In genomic region chr7:24877790-24878311, GRCh38 we compare ENCODE assay signal across 8 cellular contexts.
DNase-seq lines count a peak whose midpoint lies in the region; ATAC-seq and TF ChIP-seq lines count a peak whose summit lies in the region.

No MANE protein-coding gene starts in this region.

- peaks cover 26% of the 10 kb centered on the region for H3K4me1 ChIP-seq in HUES64 (ENCODE audit: insufficient read depth, low read length)
- H3K4me1 ChIP-seq in gastroesophageal sphincter: peaks cover 0 to 2% (median under 1%) of the 10 kb centered on the region in 3 donors

- peak; percentile 49 to 57 for DNase-seq in cardiac fibroblast (ENCODE audit: low read depth in 2 of 2)
- DNase-seq in stimulated activated naive B cell treated with anti-CD40 and anti-IgM and Interleukin-4, amounts not matched to agents 10 μg/mL and 1 μg/mL and 100 μg/mL, for 72 hours: peak; percentile 33
- no peak for DNase-seq in progenitor cell of endocrine pancreas (ENCODE audit: low spot score, unreplicated experiment)
- no peak for DNase-seq in GM19240 (ENCODE audit: insufficient read length, low spot score)

- peaks cover 9 to 11% of the 10 kb centered on the region in 2 donors for H3K36me3 Mint-ChIP-seq in stimulated activated naive B cell treated with anti-CD40 and anti-IgM and Interleukin-4, amounts not matched to agents 10 μg/mL and 1 μg/mL and 100 μg/mL, for 72 hours
- H3K36me3 Mint-ChIP-seq in progenitor cell of endocrine pancreas (ENCODE audit: insufficient read depth): no peaks in the 10 kb centered on the region

- no peak overlapping the region for H3K9ac ChIP-seq in HUES64 (ENCODE audit: low read depth, low read length)

- ATAC-seq in GM18498 (IDR thresholded peaks at IDR 0.05; ENCODE audit: unreplicated experiment): peak; percentile 95
- ATAC-seq in GM21526 (IDR thresholded peaks at IDR 0.05; ENCODE audit: low FRiP score, unreplicated experiment): peak; percentile 93
- peak; percentile 92 to 96 for ATAC-seq in stimulated activated naive B cell treated with anti-CD40 and anti-IgM and Interleukin-4, amounts not matched to agents 10 μg/mL and 1 μg/mL and 100 μg/mL, for 72 hours (replicated peaks)
- ATAC-seq in gastroesophageal sphincter: no peak

- 16% methylated on average over 4 of the region's 4 CpGs for WGBS in HUES64
- WGBS in gastroesophageal sphincter (ENCODE audit: low coverage in 1 of 2), 2 donors: 9 to 36% methylated on average over 3 to 4 of the region's 4 CpGs

- H3K36me3 ChIP-seq in HUES64 (ENCODE audit: insufficient read depth, low read length) (no peaks in the 10 kb centered on the region), gastroesophageal sphincter (no peaks in the 10 kb centered on the region)

- TF ChIP-seq CTCF in cardiac fibroblast (IDR thresholded peaks at IDR 0.05; ENCODE audit: low read depth, low read length) (no peak), gastroesophageal sphincter (IDR thresholded peaks at IDR 0.05) (no peak), progenitor cell of endocrine pancreas (IDR thresholded peaks at IDR 0.05; ENCODE audit: unreplicated experiment) (no peak)

- H3K27me3 ChIP-seq in HUES64 (ENCODE audit: insufficient read depth, low read length): no peaks in the 10 kb centered on the region
- no peaks in the 10 kb centered on the region for H3K27me3 ChIP-seq in gastroesophageal sphincter

- H3K4me3 ChIP-seq in HUES64 (ENCODE audit: low read length) (no peak overlapping the region), cardiac fibroblast (replicated peaks in 1 of 2; ENCODE audit: low read depth in 2 of 2, low read length in 2 of 2) (no peak overlapping the region), gastroesophageal sphincter (no peak overlapping the region)

- no peaks in the 10 kb centered on the region for H3K27me3 Mint-ChIP-seq in stimulated activated naive B cell treated with anti-CD40 and anti-IgM and Interleukin-4, amounts not matched to agents 10 μg/mL and 1 μg/mL and 100 μg/mL, for 72 hours
- no peaks in the 10 kb centered on the region for H3K27me3 Mint-ChIP-seq in progenitor cell of endocrine pancreas

- no peaks in the 10 kb centered on the region for H3K9me3 ChIP-seq in HUES64 (ENCODE audit: insufficient read depth, low read depth, low read length)
- H3K9me3 ChIP-seq in gastroesophageal sphincter: no peaks in the 10 kb centered on the region

- TF ChIP-seq EP300 in gastroesophageal sphincter (IDR thresholded peaks at IDR 0.05): no peak

- no peaks in the 10 kb centered on the region for H3K9me3 Mint-ChIP-seq in stimulated activated naive B cell treated with anti-CD40 and anti-IgM and Interleukin-4, amounts not matched to agents 10 μg/mL and 1 μg/mL and 100 μg/mL, for 72 hours
- H3K9me3 Mint-ChIP-seq in progenitor cell of endocrine pancreas (ENCODE audit: low read depth): no peaks in the 10 kb centered on the region

- peak overlapping the region; percentile 61 to 62 for H3K4me3 Mint-ChIP-seq in stimulated activated naive B cell treated with anti-CD40 and anti-IgM and Interleukin-4, amounts not matched to agents 10 μg/mL and 1 μg/mL and 100 μg/mL, for 72 hours
- no peak overlapping the region for H3K4me3 Mint-ChIP-seq in progenitor cell of endocrine pancreas (ENCODE audit: low read depth)

- TF ChIP-seq POLR2A in gastroesophageal sphincter (IDR thresholded peaks at IDR 0.05): no peak

- peaks cover 17 to 44% of the 10 kb centered on the region in 2 donors for H3K4me1 Mint-ChIP-seq in stimulated activated naive B cell treated with anti-CD40 and anti-IgM and Interleukin-4, amounts not matched to agents 10 μg/mL and 1 μg/mL and 100 μg/mL, for 72 hours
- H3K4me1 Mint-ChIP-seq in progenitor cell of endocrine pancreas (ENCODE audit: low read depth): no peaks in the 10 kb centered on the region

- H3K27ac ChIP-seq in HUES64 (ENCODE audit: low read depth, low read length) (peak overlapping the region; percentile 46; the same call in 1 of the 2 replicates), gastroesophageal sphincter (no peak overlapping the region)

- H3K27ac Mint-ChIP-seq in stimulated activated naive B cell treated with anti-CD40 and anti-IgM and Interleukin-4, amounts not matched to agents 10 μg/mL and 1 μg/mL and 100 μg/mL, for 72 hours: peak overlapping the region; percentile 77
- no peak overlapping the region for H3K27ac Mint-ChIP-seq in progenitor cell of endocrine pancreas

Comparison
In these comparisons a context has a peak if more than half of its experiments do, and no peak if none do; other contexts are left out.
1. DNase-seq: peak in cardiac fibroblast (2 of 2) and stimulated activated naive B cell treated with anti-CD40 and anti-IgM and Interleukin-4, amounts not matched to agents 10 μg/mL and 1 μg/mL and 100 μg/mL, for 72 hours (single experiment); none in progenitor cell of endocrine pancreas (single experiment) and GM19240 (single experiment).